9 cellular contexts compared by ENCODE assay signal in the genomic region with DNA sequence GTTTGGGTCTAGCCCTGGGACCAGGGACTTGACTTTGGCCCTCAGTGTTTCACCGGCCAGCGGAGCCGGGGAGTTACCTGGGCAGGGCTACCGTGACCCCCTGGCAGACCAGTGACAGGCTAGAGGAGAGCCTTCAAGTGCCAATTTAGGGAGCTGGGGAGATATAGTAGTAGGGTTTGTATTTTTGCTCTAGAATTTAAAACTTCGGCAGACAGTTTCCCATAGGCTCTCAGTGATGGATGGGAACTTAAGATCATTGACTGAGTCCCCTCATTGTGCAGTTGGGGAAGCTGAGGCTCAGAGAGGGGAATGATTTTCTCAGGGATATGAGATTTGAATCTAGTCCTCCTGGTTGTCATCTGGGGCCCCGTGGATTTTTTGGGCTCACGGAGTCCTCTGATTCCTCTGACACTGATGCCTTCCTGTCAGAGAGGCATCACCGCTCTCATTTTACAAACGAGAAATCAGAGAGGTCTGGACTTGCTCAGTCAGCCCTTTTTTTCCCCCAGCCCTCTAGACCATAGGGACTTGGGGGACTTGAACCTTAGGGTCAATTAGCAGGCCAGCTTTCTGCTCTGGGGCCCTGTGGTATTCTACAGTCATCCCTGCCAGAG. TPM values are rescaled to one million over a fixed set of nuclear protein-coding genes. Genes with fewer than 3 reads are reported as not detected.
A peak's percentile ranks its signal among the peaks of the same experiment; 100 is the strongest.
DNase-seq lines count a peak whose midpoint lies in the region; ATAC-seq and TF ChIP-seq lines count a peak whose summit lies in the region.
"Had no signal": no experiment of that assay in that cellular context is flagged by ENCODE, and none has a peak within 500 bp of the region (broad histone marks: within the 10 kb centered on the region; RNA-seq: fewer than 3 reads in every experiment).

No MANE protein-coding gene starts in this region.

- H3K9ac ChIP-seq in mammary epithelial cell (ENCODE audit: insufficient read depth, low read length) (no peak overlapping the region), neural progenitor cell (no peak overlapping the region)

- in situ Hi-C loops in mammary epithelial cell (cut with MboI; ENCODE audit: low sequenced_read_pairs in 2 of 2), result loop anchor here (5.0 to 10.0 kb wide), 6 partner anchors 53 to 367 kb away; a partner anchor contains a TSS

- DNase-seq in CD4-positive, alpha-beta memory T cell, result no peak
- DNase-seq in LNCaP clone FGC (ENCODE audit: low read depth), result no peak
- DNase-seq in mammary epithelial cell, result no peak
- no peak for DNase-seq in neural progenitor cell (ENCODE audit: low spot score)
- DNase-seq in globus pallidus (ENCODE audit: low spot score), result no peak
- DNase-seq in activated CD8-positive, alpha-beta memory T cell treated with anti-CD3 and anti-CD28 coated beads, Interleukin-2, amount 50 U/mL, for 48 hours, result no peak
- DNase-seq in NCI-H187 (lab: John Stamatoyannopoulos, UW), result no peak

- H3K9me3 ChIP-seq in CD4-positive, alpha-beta memory T cell (ENCODE audit: control insufficient read depth in 1 of 2, low read length in 2 of 2), result no peaks in the 10 kb centered on the region
- H3K9me3 ChIP-seq in mammary epithelial cell (replicated peaks; ENCODE audit: insufficient read depth, low read length) (no peaks in the 10 kb centered on the region), neural progenitor cell (ENCODE audit: low read depth) (no peaks in the 10 kb centered on the region)

- H2AFZ ChIP-seq in mammary epithelial cell (ENCODE audit: low read depth, low read length) (peak overlapping the region; percentile 40), neural progenitor cell (replicated peaks) (no peak overlapping the region)

- peaks cover 26 to 44% (median 37%) of the 10 kb centered on the region in 4 donors for H3K4me1 Mint-ChIP-seq in CD4-positive, alpha-beta memory T cell
- peaks cover 45% of the 10 kb centered on the region for H3K4me1 Mint-ChIP-seq in neural progenitor cell

- intact Hi-C loops in CD4-positive, alpha-beta memory T cell (cut with micrococcal nuclease), result loop anchor here (1.0 to 10.0 kb wide), 8 partner anchors 129 to 605 kb away; a partner anchor contains a TSS
- intact Hi-C loops in mammary epithelial cell (cut with micrococcal nuclease), result loop anchor here (1.0 to 5.0 kb wide), 9 partner anchors 166 to 627 kb away; a partner anchor contains a TSS

- H3K36me3 Mint-ChIP-seq in CD4-positive, alpha-beta memory T cell, result peaks cover 0 to 3% of the 10 kb centered on the region in 2 donors
- no peaks in the 10 kb centered on the region for H3K36me3 Mint-ChIP-seq in neural progenitor cell

- H3K9me3 Mint-ChIP-seq in CD4-positive, alpha-beta memory T cell, result peaks cover 0 to 2% (median 0%) of the 10 kb centered on the region in 8 donors
- no peaks in the 10 kb centered on the region for H3K9me3 Mint-ChIP-seq in neural progenitor cell
- H3K9me3 Mint-ChIP-seq: stimulated activated naive CD8-positive, alpha-beta T cell treated with anti-CD3 and anti-CD28 coated beads, Interleukin-15, Interleukin-2, amounts not matched to agents 100 ng/mL and 50 ng/mL, for 24 hours had no signal

- no peak for ATAC-seq in HG03432 (IDR thresholded peaks at IDR 0.05; ENCODE audit: unreplicated experiment)

- no TSS peak for BruUV-seq in mammary epithelial cell (replicated peaks; lab: Mats Ljungman, UMichigan)

- CTCF ChIA-PET in CD4-positive, alpha-beta memory T cell (lab: Charles Lee; ENCODE audit: partially characterized antibody), result interaction anchor here (0.7 to 4.6 kb wide), 53 partner anchors 10 to 628 kb away, joined by 3 to 44 read pairs (median 5); a partner anchor contains a TSS
- CTCF ChIA-PET in mammary epithelial cell (lab: Charles Lee; ENCODE audit: low non-redundant PET), result interaction anchor here (0.6 to 0.7 kb wide), 4 partner anchors 86 to 382 kb away, joined by 3 to 5 read pairs (median 4); no protein-coding TSS in a partner anchor

- H3K27me3 Mint-ChIP-seq in CD4-positive, alpha-beta memory T cell, result peaks cover 0 to 7% of the 10 kb centered on the region in 2 donors
- peaks cover 15% of the 10 kb centered on the region for H3K27me3 Mint-ChIP-seq in neural progenitor cell (ENCODE audit: insufficient read depth, low read depth)

- dilution Hi-C loops in mammary epithelial cell (cut with HindIII; ENCODE audit: low sequenced_read_pairs), result loop anchor here (5.0 kb wide), 2 partner anchors 47 to 77 kb away; no protein-coding TSS in a partner anchor

- H4K20me1 ChIP-seq in mammary epithelial cell (ENCODE audit: insufficient read depth, low read length), result no peaks in the 10 kb centered on the region
- peaks cover 8% of the 10 kb centered on the region for H4K20me1 ChIP-seq in neural progenitor cell (ENCODE audit: low read depth)

- WGBS in mammary epithelial cell (ENCODE audit: low coverage, missing lambda C conversion rate), result 22% methylated on average over 9 of the region's 9 CpGs

- H3K27ac ChIP-seq in CD4-positive, alpha-beta memory T cell (ENCODE audit: low read depth, low read length), result no peak overlapping the region
- no peak overlapping the region for H3K27ac ChIP-seq in mammary epithelial cell (ENCODE audit: insufficient read depth, low read depth, low read length)
- no peak overlapping the region for H3K27ac ChIP-seq in neural progenitor cell

- peak overlapping the region; percentile 17 to 71 for H3K4me3 ChIP-seq in CD4-positive, alpha-beta memory T cell (ENCODE audit: low read length in 2 of 2)
- peak overlapping the region; percentile 58 for H3K4me3 ChIP-seq in LNCaP clone FGC (ENCODE audit: low read depth, low read length)
- peak overlapping the region in 1 of 3 experiments; percentile 79 for H3K4me3 ChIP-seq in mammary epithelial cell (replicated peaks in 1 of 3; ENCODE audit: insufficient read depth in 1 of 3, low read depth in 2 of 3, low read length in 3 of 3)
- no peak overlapping the region for H3K4me3 ChIP-seq in neural progenitor cell

- peaks cover 34% of the 10 kb centered on the region for H3F3A ChIP-seq in neural progenitor cell (ENCODE audit: low read depth)

- no peak for TF ChIP-seq CTCF in LNCaP clone FGC (IDR thresholded peaks at IDR 0.05; ENCODE audit: control insufficient read depth, extremely low read depth, insufficient read depth)
- no peak for TF ChIP-seq CTCF in mammary epithelial cell (conservative IDR thresholded peaks at IDR 0.05 in 1 of 2, IDR thresholded peaks at IDR 0.05 in 1 of 2; ENCODE audit: extremely low read depth in 1 of 2, insufficient read depth in 1 of 2, low read depth in 1 of 2, low read length in 2 of 2)
- TF ChIP-seq CTCF in neural progenitor cell (IDR thresholded peaks at IDR 0.05), result no peak

- H3K4me2 ChIP-seq in mammary epithelial cell (ENCODE audit: insufficient read depth, low read depth, low read length) (peak overlapping the region; percentile 88), neural progenitor cell (peak overlapping the region; percentile 87)

- no peaks in the 10 kb centered on the region for H3K27me3 ChIP-seq in CD4-positive, alpha-beta memory T cell (ENCODE audit: insufficient read depth, low read length)
- no peaks in the 10 kb centered on the region for H3K27me3 ChIP-seq in mammary epithelial cell (ENCODE audit: insufficient read depth, low read length)
- H3K27me3 ChIP-seq in neural progenitor cell, result peaks cover 21% of the 10 kb centered on the region

- H3K79me2 ChIP-seq in mammary epithelial cell (ENCODE audit: insufficient read depth, low read length), result no peaks in the 10 kb centered on the region
- no peaks in the 10 kb centered on the region for H3K79me2 ChIP-seq in neural progenitor cell (ENCODE audit: low read depth)

- POLR2A ChIA-PET in CD4-positive, alpha-beta memory T cell (lab: Charles Lee; ENCODE audit: partially characterized antibody), result interaction anchor here (0.6 to 9.7 kb wide), 22 partner anchors 10 to 544 kb away, joined by 3 to 254 read pairs (median 4); a partner anchor contains a TSS

- no peaks in the 10 kb centered on the region for H3K36me3 ChIP-seq in CD4-positive, alpha-beta memory T cell (ENCODE audit: insufficient read depth, low read length)
- H3K36me3 ChIP-seq in mammary epithelial cell (ENCODE audit: insufficient read depth, low read length) (no peaks in the 10 kb centered on the region), neural progenitor cell (no peaks in the 10 kb centered on the region)

- H3K27ac Mint-ChIP-seq in CD4-positive, alpha-beta memory T cell, result peak overlapping the region; percentile 61 to 92 (median 73)
- peak overlapping the region; percentile 72 for H3K27ac Mint-ChIP-seq in neural progenitor cell
- H3K27ac Mint-ChIP-seq: stimulated activated naive CD8-positive, alpha-beta T cell treated with anti-CD3 and anti-CD28 coated beads, Interleukin-15, Interleukin-2, amounts not matched to agents 100 ng/mL and 50 ng/mL, for 24 hours had no signal

- H3K4me1 ChIP-seq in CD4-positive, alpha-beta memory T cell (ENCODE audit: insufficient read depth, low read length), result peaks cover 39% of the 10 kb centered on the region
- peaks cover 26% of the 10 kb centered on the region for H3K4me1 ChIP-seq in mammary epithelial cell (ENCODE audit: insufficient read depth, low read length)
- peaks cover 27% of the 10 kb centered on the region for H3K4me1 ChIP-seq in neural progenitor cell

- peak overlapping the region; percentile 88 to 96 (median 90) for H3K4me3 Mint-ChIP-seq in CD4-positive, alpha-beta memory T cell
- peak overlapping the region; percentile 91 for H3K4me3 Mint-ChIP-seq in neural progenitor cell

RNA-seq across cellular contexts. Expression of a gene that starts 58.3 kb away (rescaled TPM):
- under 1 TPM; 0.64 to 1.00 TPM for total RNA-seq in CD4-positive, alpha-beta memory T cell
- not detected for polyA plus RNA-seq in CD4-positive, alpha-beta memory T cell
- total RNA-seq in mammary epithelial cell (1 to 10 TPM; 3.7 to 6.3 TPM), neural progenitor cell (ENCODE audit: low replicate concordance) (0.51 and 1.7 TPM in 2 replicates)
- 9.4 TPM for polyA plus RNA-seq in mammary epithelial cell
- 9.7 TPM for polyA minus RNA-seq in mammary epithelial cell
